8 cellular contexts compared by ENCODE assay signal in the genomic region with DNA sequence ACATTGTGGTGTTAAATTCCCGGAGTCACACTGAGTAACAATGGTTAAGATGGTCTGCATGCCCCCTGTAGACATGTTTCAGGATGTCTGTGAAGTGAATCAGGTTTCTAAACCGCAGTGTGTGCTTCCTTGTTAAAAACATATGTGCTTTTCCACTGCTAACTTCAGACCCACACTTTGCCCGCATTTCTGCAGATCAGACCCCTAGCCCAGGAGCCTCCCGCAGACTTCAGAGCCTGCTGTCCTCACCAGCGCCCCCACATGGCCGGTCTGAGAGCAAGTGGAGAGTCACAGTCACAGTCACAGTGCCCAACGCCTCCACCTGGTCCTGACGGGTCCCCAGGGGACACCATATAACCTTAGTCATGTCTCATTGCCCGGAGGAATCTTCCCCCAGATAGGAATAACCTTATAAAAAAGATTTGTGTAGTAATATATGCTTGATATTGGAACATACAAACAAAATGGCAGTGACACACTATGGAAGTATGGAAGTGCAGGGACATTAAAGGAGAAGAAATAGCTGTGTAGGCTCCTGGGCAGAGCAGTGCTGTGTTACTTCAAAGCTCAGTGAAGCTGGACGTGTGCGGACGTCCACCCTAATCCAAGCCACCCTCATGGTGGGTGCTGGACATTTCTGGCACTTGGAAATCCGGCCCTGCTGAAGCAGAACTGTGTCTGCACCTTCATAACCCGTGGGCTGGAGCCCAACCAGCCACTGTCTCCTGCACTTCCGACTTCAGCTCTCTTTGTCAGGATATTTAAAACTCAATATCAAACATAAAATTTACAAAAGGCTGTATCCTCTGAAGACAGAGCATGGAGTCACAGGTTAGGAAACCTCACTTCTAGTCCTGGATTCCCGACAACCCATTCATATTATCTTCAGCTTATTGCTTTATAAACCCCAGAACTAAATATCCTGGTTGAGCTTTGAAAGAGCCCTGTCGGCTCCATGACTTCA. TPM values are rescaled to one million over a fixed set of nuclear protein-coding genes. Genes with fewer than 3 reads are reported as not detected.
DNase-seq lines count a peak whose midpoint lies in the region; ATAC-seq and TF ChIP-seq lines count a peak whose summit lies in the region.

No MANE protein-coding gene starts in this region.

- intact Hi-C loops in activated naive CD4-positive, alpha-beta T cell treated with anti-CD3 and anti-CD28 coated beads for 36 hours (cut with micrococcal nuclease), result no loop called here

- H3K9me3 ChIP-seq in BE2C (no peaks in the 10 kb centered on the region), HAP-1 (no peaks in the 10 kb centered on the region)

- H3K4me1 ChIP-seq in BE2C (peaks cover 18% of the 10 kb centered on the region), HAP-1 (no peaks in the 10 kb centered on the region)

- H3K9me3 Mint-ChIP-seq in activated naive CD4-positive, alpha-beta T cell treated with anti-CD3 and anti-CD28 coated beads for 36 hours, result no peaks in the 10 kb centered on the region

- DNase-seq in BE2C (peak; percentile 49), HAP-1 (ENCODE audit: low spot score in 2 of 2) (peak; percentile 3 to 71), kidney epithelial cell (ENCODE audit: low read depth) (no peak), substantia nigra (lab: John Stamatoyannopoulos, UW) (no peak), dedifferentiated amniotic fluid mesenchymal stem cell (ENCODE audit: extremely low spot score) (no peak)
- peak; percentile 63 for DNase-seq in activated naive CD4-positive, alpha-beta T cell treated with anti-CD3 and anti-CD28 coated beads for 36 hours

- no peak overlapping the region for H3K4me3 ChIP-seq in BE2C (ENCODE audit: low read depth, low read length)
- no peak overlapping the region for H3K4me3 ChIP-seq in HAP-1
- no peak overlapping the region for H3K4me3 ChIP-seq in kidney epithelial cell (ENCODE audit: low read depth, low read length)

- no peak overlapping the region for H3K27ac ChIP-seq in substantia nigra (ENCODE audit: low read depth, low read length, poor library complexity, severe bottlenecking)

- H3K4me1 Mint-ChIP-seq in activated naive CD4-positive, alpha-beta T cell treated with anti-CD3 and anti-CD28 coated beads for 36 hours (ENCODE audit: low read depth), result peaks cover 29% of the 10 kb centered on the region

- no peaks in the 10 kb centered on the region for H3K36me3 ChIP-seq in BE2C
- no peaks in the 10 kb centered on the region for H3K36me3 ChIP-seq in HAP-1 (replicated peaks)
- no peaks in the 10 kb centered on the region for H3K36me3 ChIP-seq in kidney epithelial cell (ENCODE audit: control insufficient read depth, insufficient read depth, low read length)

- no peak overlapping the region for H3K4me3 Mint-ChIP-seq in activated naive CD4-positive, alpha-beta T cell treated with anti-CD3 and anti-CD28 coated beads for 36 hours

- in situ Hi-C loops in HAP-1 (cut with MboI; ENCODE audit: low sequenced_read_pairs), result no loop called here

- H3K27ac Mint-ChIP-seq in activated naive CD4-positive, alpha-beta T cell treated with anti-CD3 and anti-CD28 coated beads for 36 hours, result no peak overlapping the region

- CTCF ChIA-PET in activated naive CD4-positive, alpha-beta T cell treated with anti-CD3 and anti-CD28 coated beads for 36 hours (lab: Charles Lee), result interaction anchor here (0.6 to 11.4 kb wide), 12 partner anchors 9 to 268 kb away, joined by 3 to 201 read pairs (median 4); a partner anchor contains a TSS

- no peaks in the 10 kb centered on the region for H3K27me3 ChIP-seq in BE2C
- peaks cover 27% of the 10 kb centered on the region for H3K27me3 ChIP-seq in HAP-1 (ENCODE audit: low read depth)
- no peaks in the 10 kb centered on the region for H3K27me3 ChIP-seq in kidney epithelial cell (ENCODE audit: control insufficient read depth, insufficient read depth, low read length)

- TF ChIP-seq CTCF in BE2C (IDR thresholded peaks at IDR 0.05; ENCODE audit: low read depth, low read length) (peak; percentile 47), kidney epithelial cell (IDR thresholded peaks at IDR 0.05; ENCODE audit: insufficient read depth, low read length, poor library complexity, severe bottlenecking) (peak; percentile 67)

- no peaks in the 10 kb centered on the region for H3K36me3 Mint-ChIP-seq in activated naive CD4-positive, alpha-beta T cell treated with anti-CD3 and anti-CD28 coated beads for 36 hours (ENCODE audit: low read depth)

- no peaks in the 10 kb centered on the region for H3K27me3 Mint-ChIP-seq in activated naive CD4-positive, alpha-beta T cell treated with anti-CD3 and anti-CD28 coated beads for 36 hours (ENCODE audit: low read depth)

- ATAC-seq in GM21737 (IDR thresholded peaks at IDR 0.05; ENCODE audit: unreplicated experiment) (no peak), GM19035 (IDR thresholded peaks at IDR 0.05; ENCODE audit: unreplicated experiment) (no peak)

RNA-seq across cellular contexts. Expression of a gene that starts 29.0 kb away (rescaled TPM):
- 0.68 TPM for polyA plus RNA-seq in BE2C (2012; ENCODE audit: insufficient read depth, insufficient read length, low read depth)
- total RNA-seq in activated naive CD4-positive, alpha-beta T cell treated with anti-CD3 and anti-CD28 coated beads for 36 hours, result 1 to 10 TPM; 3.0 to 3.6 TPM
- total RNA-seq in kidney epithelial cell, result 22.0 and 24.0 TPM in 2 replicates

RNA-seq across cellular contexts. Expression of a gene that starts 40.3 kb away (rescaled TPM):
- polyA plus RNA-seq in BE2C (2012; ENCODE audit: insufficient read depth, insufficient read length, low read depth), result not detected
- 10 to 100 TPM; 24.5 to 25.3 TPM for total RNA-seq in activated naive CD4-positive, alpha-beta T cell treated with anti-CD3 and anti-CD28 coated beads for 36 hours
- total RNA-seq in kidney epithelial cell, result 34.8 and 41.1 TPM in 2 replicates

RNA-seq across cellular contexts. Expression of a gene that starts 43.3 kb away (rescaled TPM):
- 83.4 TPM for polyA plus RNA-seq in BE2C (2012; ENCODE audit: insufficient read depth, insufficient read length, low read depth)
- total RNA-seq in activated naive CD4-positive, alpha-beta T cell treated with anti-CD3 and anti-CD28 coated beads for 36 hours, result 100 to 1,000 TPM; 197 to 201 TPM
- 352 and 414 TPM in 2 replicates for total RNA-seq in kidney epithelial cell

RNA-seq across cellular contexts. Expression of a gene that starts 55.7 kb away (rescaled TPM):
- not detected for polyA plus RNA-seq in BE2C (2012; ENCODE audit: insufficient read depth, insufficient read length, low read depth)
- under 1 TPM; 0.59 to 0.86 TPM for total RNA-seq in activated naive CD4-positive, alpha-beta T cell treated with anti-CD3 and anti-CD28 coated beads for 36 hours
- 0.75 TPM in 2 replicates for total RNA-seq in kidney epithelial cell

Comparison
In these comparisons a context has a peak if more than half of its experiments do, and no peak if none do; other contexts are left out.
1. DNase-seq: peak in BE2C (single experiment), HAP-1 (2 of 2) and activated naive CD4-positive, alpha-beta T cell treated with anti-CD3 and anti-CD28 coated beads for 36 hours (single experiment); none in kidney epithelial cell (single experiment), substantia nigra (0 of 49) and dedifferentiated amniotic fluid mesenchymal stem cell (single experiment).